8 cellular contexts compared by ENCODE assay signal in the genomic region with DNA sequence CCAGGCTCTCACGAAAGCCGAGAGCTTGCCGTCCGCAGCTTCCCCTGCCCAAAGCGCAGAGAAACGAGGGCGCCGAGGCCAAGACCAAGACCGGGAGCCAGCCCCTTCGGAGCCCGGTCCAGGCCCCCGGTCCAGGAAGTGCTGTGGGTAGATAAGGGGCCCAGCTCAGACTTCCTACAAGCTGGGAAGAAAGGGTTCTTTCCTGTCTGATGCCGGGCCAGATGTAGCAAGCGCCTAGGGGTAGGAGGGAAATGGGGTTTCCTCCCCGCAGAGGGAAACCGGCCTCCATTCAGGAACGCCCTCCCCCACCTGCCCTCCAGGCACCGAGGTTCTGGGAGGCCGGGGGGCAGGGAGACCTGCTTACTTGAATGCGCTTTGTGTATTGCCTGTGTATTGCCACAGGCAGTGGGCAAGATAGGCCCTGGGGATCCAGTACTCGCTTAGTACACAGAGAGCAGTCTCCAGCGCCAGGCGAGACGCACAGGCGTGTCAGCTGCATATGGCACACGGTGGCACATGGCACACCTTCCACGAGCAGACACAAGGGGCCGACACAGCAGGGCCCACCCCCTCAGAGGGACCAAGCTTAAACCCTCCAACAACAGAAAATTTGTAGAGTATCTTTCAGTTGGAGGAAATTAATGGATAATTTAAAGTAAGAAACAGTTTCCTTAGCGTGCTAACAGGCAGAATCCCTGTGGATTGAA. TPM values are rescaled to one million over a fixed set of nuclear protein-coding genes. Genes with fewer than 3 reads are reported as not detected.
DNase-seq lines count a peak whose midpoint lies in the region; FAIRE-seq and TF ChIP-seq lines count a peak whose summit lies in the region.

No MANE protein-coding gene starts in this region.

- no peak for TF ChIP-seq POLR2A in lower leg skin (IDR thresholded peaks at IDR 0.05)

- peak; percentile 28 for FAIRE-seq in GM19239 (lab: Jason Lieb, UNC)

- dilution Hi-C loops in mammary epithelial cell (cut with HindIII; ENCODE audit: low sequenced_read_pairs) = loop anchor here (5.0 to 25.0 kb wide), 2 partner anchors 95 to 165 kb away; a partner anchor contains a TSS

- H3K79me2 ChIP-seq in mammary epithelial cell (ENCODE audit: insufficient read depth, low read length) = peaks cover 16% of the 10 kb centered on the region

- no peak overlapping the region for H3K4me3 ChIP-seq in Jurkat, Clone E6-1 (ENCODE audit: low read length)
- peak overlapping the region; percentile 59 to 72 (median 71) for H3K4me3 ChIP-seq in mammary epithelial cell (replicated peaks in 1 of 3; ENCODE audit: insufficient read depth in 1 of 3, low read depth in 2 of 3, low read length in 3 of 3)
- peak overlapping the region; percentile 51 for H3K4me3 ChIP-seq in lower leg skin (ENCODE audit: low read depth, poor library complexity, severe bottlenecking)

- no TSS peak for BruUV-seq in mammary epithelial cell (replicated peaks; lab: Mats Ljungman, UMichigan)

- no peaks in the 10 kb centered on the region for H3K9me3 ChIP-seq in mammary epithelial cell (replicated peaks; ENCODE audit: insufficient read depth, low read length)

- in situ Hi-C loops in mammary epithelial cell (cut with MboI; ENCODE audit: low sequenced_read_pairs in 2 of 2) (no loop called here), GM13977 (cut with MboI; ENCODE audit: low pct_unique_long_range_greater_than_20kb, low sequenced_read_pairs, unreplicated experiment) (loop anchor here (25.0 kb wide), 1 partner anchor 390 kb away; a partner anchor contains a TSS)

- peak overlapping the region; percentile 79 for H3K27ac ChIP-seq in mammary epithelial cell (ENCODE audit: insufficient read depth, low read depth, low read length)

- H3K36me3 ChIP-seq in mammary epithelial cell (ENCODE audit: insufficient read depth, low read length) = no peaks in the 10 kb centered on the region

- no peaks in the 10 kb centered on the region for H3K27me3 ChIP-seq in mammary epithelial cell (ENCODE audit: insufficient read depth, low read length)

- peak overlapping the region; percentile 69 for H3K9ac ChIP-seq in mammary epithelial cell (ENCODE audit: insufficient read depth, low read length)

- intact Hi-C loops in mammary epithelial cell (cut with micrococcal nuclease) = loop anchor here (1.0 kb wide), 2 partner anchors 32 to 165 kb away; no protein-coding TSS in a partner anchor
- intact Hi-C loops in lower leg skin (cut with DNase I; ENCODE audit: low total_unique reads) = no loop called here

- WGBS in mammary epithelial cell (ENCODE audit: low coverage, missing lambda C conversion rate) = 31% methylated on average over 15 of the region's 29 CpGs
- WGBS in lower leg skin, 2 donors = 23 to 43% methylated on average over 10 to 22 of the region's 29 CpGs

- CTCF ChIA-PET in mammary epithelial cell (lab: Charles Lee; ENCODE audit: low non-redundant PET) = no interaction called here

- TF ChIP-seq CTCF in mammary epithelial cell (conservative IDR thresholded peaks at IDR 0.05 in 1 of 2, IDR thresholded peaks at IDR 0.05 in 1 of 2; ENCODE audit: extremely low read depth in 1 of 2, insufficient read depth in 1 of 2, low read depth in 1 of 2, low read length in 2 of 2) (no peak), lower leg skin (IDR thresholded peaks at IDR 0.05) (no peak), GM13977 (IDR thresholded peaks at IDR 0.05; ENCODE audit: extremely low read depth, insufficient read depth, missing control alignments) (no peak)

- peak overlapping the region; percentile 96 for H2AFZ ChIP-seq in mammary epithelial cell (ENCODE audit: low read depth, low read length)

- peak overlapping the region; percentile 99 for H3K4me2 ChIP-seq in mammary epithelial cell (ENCODE audit: insufficient read depth, low read depth, low read length)

- no peak for DNase-seq in GM19239 (ENCODE audit: insufficient read length, low spot score)
- DNase-seq in Jurkat, Clone E6-1 (ENCODE audit: low read depth, low spot score) = peak; percentile 54
- DNase-seq in T-helper 2 cell = peak in 4 of 5 experiments; percentile 19 to 52 (median 34)
- DNase-seq in mammary epithelial cell = no peak
- DNase-seq in lower leg skin (ENCODE audit: low spot score in 2 of 2) = peak in 1 of 2 donors; percentile 91
- DNase-seq in stimulated activated naive CD4-positive, alpha-beta T cell (lab: John Stamatoyannopoulos, UW) = peak in 5 of 6 experiments; percentile 13 to 56 (median 27)
- no peak for DNase-seq in GM13977 (ENCODE audit: low spot score)
- DNase-seq in NCI-H1694 (lab: John Stamatoyannopoulos, UW) = no peak

- no peaks in the 10 kb centered on the region for H4K20me1 ChIP-seq in mammary epithelial cell (ENCODE audit: insufficient read depth, low read length)

- H3K4me1 ChIP-seq in mammary epithelial cell (ENCODE audit: insufficient read depth, low read length) = peaks cover 17% of the 10 kb centered on the region

RNA-seq across cellular contexts. Expression of a gene that starts 1.0 kb away (rescaled TPM):
- polyA plus RNA-seq in Jurkat, Clone E6-1 (2012; ENCODE audit: insufficient read depth, insufficient read length) = not detected
- total RNA-seq in mammary epithelial cell = 10 to 100 TPM; 26.6 to 35.8 TPM
- polyA plus RNA-seq in mammary epithelial cell = 26.5 TPM
- 59.4 TPM for polyA minus RNA-seq in mammary epithelial cell
- total RNA-seq in lower leg skin = 10 to 100 TPM; 41.7 to 74.6 (median 56.4) TPM

RNA-seq across cellular contexts. Expression of a gene that starts 29.7 kb away (rescaled TPM):
- polyA plus RNA-seq in Jurkat, Clone E6-1 (2012; ENCODE audit: insufficient read depth, insufficient read length) = 1.2 TPM
- total RNA-seq in mammary epithelial cell (1 to 10 TPM in 1 of 2 donors, not detected in 1; 3.0 TPM), lower leg skin (10 to 100 TPM in 1 of 4 donors, 1 to 10 TPM in 3; 3.0 to 10.2 (median 7.2) TPM)
- 0.19 TPM for polyA plus RNA-seq in mammary epithelial cell
- not detected for polyA minus RNA-seq in mammary epithelial cell

Comparison
In these comparisons a context has a peak if more than half of its experiments do, and no peak if none do; other contexts are left out.
1. DNase-seq: peak in Jurkat, Clone E6-1 (single experiment), T-helper 2 cell (4 of 5) and stimulated activated naive CD4-positive, alpha-beta T cell (5 of 6); none in GM19239 (single experiment), mammary epithelial cell (single experiment), GM13977 (single experiment) and NCI-H1694 (single experiment).